In the genomic region with DNA sequence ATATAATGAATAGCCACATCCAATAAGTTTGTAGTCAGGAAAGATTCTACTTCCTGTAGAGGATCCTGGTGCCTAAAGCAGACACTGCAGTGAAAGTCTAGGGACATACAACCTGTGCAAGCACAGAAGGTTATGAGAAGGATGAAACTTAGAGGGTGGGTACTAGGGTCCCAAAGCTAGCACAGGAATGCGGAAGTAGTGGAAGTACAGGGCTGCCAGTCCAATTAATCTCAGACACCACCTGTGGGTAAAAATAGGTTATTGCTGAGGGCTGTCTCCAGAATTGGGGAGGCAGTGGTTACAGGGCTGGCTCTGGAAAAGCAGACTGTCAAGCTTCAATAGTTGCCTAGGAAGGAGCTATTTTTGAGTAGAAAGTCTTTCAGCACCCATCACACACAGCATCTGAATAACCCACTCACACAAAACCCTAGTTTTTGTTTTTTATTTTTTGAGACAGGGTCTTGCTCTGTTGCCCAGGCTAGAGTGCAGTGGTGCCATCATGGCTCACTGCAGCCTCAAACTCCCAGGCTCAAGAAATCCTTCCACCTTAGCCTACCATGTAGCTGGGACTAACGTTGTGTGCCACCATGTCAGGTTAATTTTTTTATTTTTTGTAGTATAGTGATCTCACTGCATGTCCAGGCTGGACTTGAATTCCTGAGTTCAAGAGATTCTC, we compare ENCODE assay signal across 9 cellular contexts. TPM values are rescaled to one million over a fixed set of nuclear protein-coding genes. Genes with fewer than 3 reads are reported as not detected.
DNase-seq lines count a peak whose midpoint lies in the region; ATAC-seq and TF ChIP-seq lines count a peak whose summit lies in the region.
"Had no signal": no experiment of that assay in that cellular context is flagged by ENCODE, and none has a peak within 500 bp of the region (broad histone marks: within the 10 kb centered on the region; RNA-seq: fewer than 3 reads in every experiment).

No MANE protein-coding gene starts in this region.

- POLR2A ChIA-PET in SK-N-SH (lab: Yijun Ruan, JAX), result no interaction called here

- H3K4me3 ChIP-seq in SK-N-SH (ENCODE audit: low read depth in 2 of 2, low read length in 1 of 2), result no peak overlapping the region
- H3K4me3 ChIP-seq in ascending aorta, result no peak overlapping the region
- H3K4me3 ChIP-seq in uterus, result no peak overlapping the region
- no peak overlapping the region for H3K4me3 ChIP-seq in gastrocnemius medialis

- peak; percentile 21; the same call in 1 of the 2 replicates for TF ChIP-seq RAD21 in SK-N-SH (IDR thresholded peaks at IDR 0.05; ENCODE audit: low read length)

- H3K36me3 ChIP-seq in SK-N-SH (replicated peaks in 1 of 2; ENCODE audit: control insufficient read depth in 1 of 2, insufficient read depth in 2 of 2, low read length in 1 of 2) (no peaks in the 10 kb centered on the region), ascending aorta (no peaks in the 10 kb centered on the region), uterus (no peaks in the 10 kb centered on the region), gastrocnemius medialis (no peaks in the 10 kb centered on the region)

- no peaks in the 10 kb centered on the region for H3K79me2 ChIP-seq in SK-N-SH (ENCODE audit: insufficient read depth)

- intact Hi-C loops in ascending aorta (cut with DNase I), result loop anchor here (5.0 kb wide), 3 partner anchors 54 to 196 kb away; a partner anchor contains a TSS
- intact Hi-C loops in uterus (cut with DNase I; ENCODE audit: low total_unique reads), result no loop called here
- intact Hi-C loops in gastrocnemius medialis (cut with DNase I; ENCODE audit: low total_unique reads), result loop anchor here (2.0 to 5.0 kb wide), 2 partner anchors 46 to 67 kb away; no protein-coding TSS in a partner anchor

- DNase-seq in GM10266 (ENCODE audit: extremely low spot score), result peak; percentile 21
- DNase-seq in SK-N-SH, result no peak
- DNase-seq in left kidney (ENCODE audit: low read depth, low spot score), result peak; percentile 29
- no peak for DNase-seq in DMS79 treated with DMSO at 0.1 percent for 48 hours (lab: John Stamatoyannopoulos, UW)
- DNase-seq in ascending aorta (ENCODE audit: low spot score in 2 of 2), result no peak
- no peak for DNase-seq in uterus
- DNase-seq in gastrocnemius medialis, result no peak
- DNase-seq: NCI-H226 had no signal

- peaks cover 10% of the 10 kb centered on the region for H3F3A ChIP-seq in SK-N-SH (replicated peaks; ENCODE audit: insufficient read depth)

- H3K9me2 ChIP-seq in SK-N-SH, result no peaks in the 10 kb centered on the region

- no peak for TF ChIP-seq EP300 in SK-N-SH (IDR thresholded peaks at IDR 0.05; ENCODE audit: borderline replicate concordance in 1 of 2, low read depth in 1 of 2, low read length in 1 of 2)

- CTCF ChIA-PET in SK-N-SH (lab: Yijun Ruan, JAX), result interaction anchor here (0.8 to 5.9 kb wide), 8 partner anchors 9 to 197 kb away, joined by 3 to 38 read pairs (median 4); no protein-coding TSS in a partner anchor

- H3K27ac ChIP-seq in SK-N-SH (ENCODE audit: low read depth in 2 of 2, low read length in 1 of 2), result no peak overlapping the region
- H3K27ac ChIP-seq in ascending aorta, result no peak overlapping the region
- no peak overlapping the region for H3K27ac ChIP-seq in uterus
- H3K27ac ChIP-seq in gastrocnemius medialis, result no peak overlapping the region

- no peaks in the 10 kb centered on the region for H4K20me1 ChIP-seq in SK-N-SH (ENCODE audit: insufficient read depth)

- no peaks in the 10 kb centered on the region; the same call in 1 of the 2 replicates for H3K9me3 ChIP-seq in SK-N-SH
- H3K9me3 ChIP-seq in ascending aorta, result no peaks in the 10 kb centered on the region
- no peaks in the 10 kb centered on the region for H3K9me3 ChIP-seq in uterus
- H3K9me3 ChIP-seq in gastrocnemius medialis, result no peaks in the 10 kb centered on the region

- WGBS in SK-N-SH (ENCODE audit: low lambda C conversion rate), result 59% methylated on average over 2 of the region's 2 CpGs

- no peaks in the 10 kb centered on the region for H3K27me3 ChIP-seq in SK-N-SH (ENCODE audit: insufficient read depth)
- no peaks in the 10 kb centered on the region for H3K27me3 ChIP-seq in ascending aorta
- H3K27me3 ChIP-seq in uterus, result no peaks in the 10 kb centered on the region
- no peaks in the 10 kb centered on the region for H3K27me3 ChIP-seq in gastrocnemius medialis

- in situ Hi-C loops in gastrocnemius medialis (cut with MboI; ENCODE audit: low sequenced_read_pairs in 4 of 4), result loop anchor here in 1 of 4 donors (10.0 kb wide), 1 partner anchor 67 kb away; no protein-coding TSS in a partner anchor

- peaks cover 0 to 5% of the 10 kb centered on the region in 2 experiments; a peak in 1 of 4 replicates for H3K4me1 ChIP-seq in SK-N-SH (ENCODE audit: control insufficient read depth in 1 of 2, insufficient read depth in 2 of 2, low read depth in 1 of 2, low read length in 1 of 2)
- no peaks in the 10 kb centered on the region for H3K4me1 ChIP-seq in ascending aorta
- no peaks in the 10 kb centered on the region for H3K4me1 ChIP-seq in uterus
- no peaks in the 10 kb centered on the region for H3K4me1 ChIP-seq in gastrocnemius medialis

- no peak overlapping the region for H3K4me2 ChIP-seq in SK-N-SH

- ATAC-seq in GM21786 (IDR thresholded peaks at IDR 0.05; ENCODE audit: unreplicated experiment) (peak; percentile 38), gastrocnemius medialis (no peak)

- TF ChIP-seq CTCF in GM10266 (IDR thresholded peaks at IDR 0.05; ENCODE audit: control insufficient read depth, insufficient read depth, low read depth, missing control alignments) (peak; percentile 45), SK-N-SH (IDR thresholded peaks at IDR 0.05) (peak; percentile 14; the same call in 1 of the 2 replicates), ascending aorta (IDR thresholded peaks at IDR 0.05) (peak in 1 of 3 experiments; percentile 6), uterus (IDR thresholded peaks at IDR 0.05) (no peak), gastrocnemius medialis (IDR thresholded peaks at IDR 0.05 in 4 of 5, conservative IDR thresholded peaks at IDR 0.05 in 1 of 5) (no peak)

- no peak overlapping the region for H3K9ac ChIP-seq in SK-N-SH

- no peak overlapping the region for H2AFZ ChIP-seq in SK-N-SH (ENCODE audit: low read depth)

- TF ChIP-seq POLR2A in uterus (IDR thresholded peaks at IDR 0.05) (no peak), gastrocnemius medialis (IDR thresholded peaks at IDR 0.05) (no peak)

TF ChIP-seq in SK-N-SH, 30 proteins besides CTCF, POLR2A, EP300 and RAD21:
- TF ChIP-seq EZH2phosphoT487 (IDR thresholded peaks at IDR 0.05; ENCODE audit: borderline replicate concordance, low read depth), result no peak
- no peak for TF ChIP-seq SMC3 (IDR thresholded peaks at IDR 0.05; ENCODE audit: low read depth, low read length)
- TF ChIP-seq, protein P1, sequence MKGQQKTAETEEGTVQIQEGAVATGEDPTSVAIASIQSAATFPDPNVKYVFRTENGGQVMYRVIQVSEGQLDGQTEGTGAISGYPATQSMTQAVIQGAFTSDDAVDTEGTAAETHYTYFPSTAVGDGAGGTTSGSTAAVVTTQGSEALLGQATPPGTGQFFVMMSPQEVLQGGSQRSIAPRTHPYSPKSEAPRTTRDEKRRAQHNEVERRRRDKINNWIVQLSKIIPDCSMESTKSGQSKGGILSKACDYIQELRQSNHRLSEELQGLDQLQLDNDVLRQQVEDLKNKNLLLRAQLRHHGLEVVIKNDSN (IDR thresholded peaks at IDR 0.05; ENCODE audit: borderline replicate concordance, low read depth), result no peak
- no peak for TF ChIP-seq MEF2A (IDR thresholded peaks at IDR 0.05; ENCODE audit: borderline replicate concordance, low read depth)
- TF ChIP-seq TEAD4 (IDR thresholded peaks at IDR 0.05; ENCODE audit: borderline replicate concordance, insufficient read depth), result no peak
- TF ChIP-seq NFIC (IDR thresholded peaks at IDR 0.05; ENCODE audit: borderline replicate concordance), result no peak
- TF ChIP-seq YY1 (IDR thresholded peaks at IDR 0.05; ENCODE audit: low read depth), result no peak
- TF ChIP-seq SIN3A (IDR thresholded peaks at IDR 0.05; ENCODE audit: borderline replicate concordance, low read depth, low read length), result no peak
- no peak for TF ChIP-seq TCF12 (IDR thresholded peaks at IDR 0.05)
- TF ChIP-seq RXRA (IDR thresholded peaks at IDR 0.05; ENCODE audit: borderline replicate concordance, low read depth), result no peak
- TF ChIP-seq FOSL2 (IDR thresholded peaks at IDR 0.05; ENCODE audit: borderline replicate concordance, low read depth), result no peak
- TF ChIP-seq FOXM1 (IDR thresholded peaks at IDR 0.05; ENCODE audit: low read depth), result no peak
- no peak for TF ChIP-seq FOXJ3 (CRISPR knock-in tag; IDR thresholded peaks at IDR 0.05)
- TF ChIP-seq, protein P2, sequence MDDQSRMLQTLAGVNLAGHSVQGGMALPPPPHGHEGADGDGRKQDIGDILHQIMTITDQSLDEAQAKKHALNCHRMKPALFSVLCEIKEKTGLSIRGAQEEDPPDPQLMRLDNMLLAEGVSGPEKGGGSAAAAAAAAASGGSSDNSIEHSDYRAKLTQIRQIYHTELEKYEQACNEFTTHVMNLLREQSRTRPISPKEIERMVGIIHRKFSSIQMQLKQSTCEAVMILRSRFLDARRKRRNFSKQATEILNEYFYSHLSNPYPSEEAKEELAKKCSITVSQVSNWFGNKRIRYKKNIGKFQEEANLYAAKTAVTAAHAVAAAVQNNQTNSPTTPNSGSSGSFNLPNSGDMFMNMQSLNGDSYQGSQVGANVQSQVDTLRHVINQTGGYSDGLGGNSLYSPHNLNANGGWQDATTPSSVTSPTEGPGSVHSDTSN (IDR thresholded peaks at IDR 0.05), result no peak
- TF ChIP-seq, protein P3, sequence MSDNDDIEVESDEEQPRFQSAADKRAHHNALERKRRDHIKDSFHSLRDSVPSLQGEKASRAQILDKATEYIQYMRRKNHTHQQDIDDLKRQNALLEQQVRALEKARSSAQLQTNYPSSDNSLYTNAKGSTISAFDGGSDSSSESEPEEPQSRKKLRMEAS (IDR thresholded peaks at IDR 0.05; ENCODE audit: low read depth), result no peak
- no peak for TF ChIP-seq TAF1 (IDR thresholded peaks at IDR 0.05; ENCODE audit: borderline replicate concordance, low read depth, low read length)
- no peak for TF ChIP-seq ELF1 (IDR thresholded peaks at IDR 0.05)
- no peak for TF ChIP-seq CHD2 (IDR thresholded peaks at IDR 0.05; ENCODE audit: low read length, partially characterized antibody)
- TF ChIP-seq POLR2AphosphoS5 (IDR thresholded peaks at IDR 0.05; ENCODE audit: low read depth, low read length), result no peak

RNA-seq across cellular contexts. Expression of a gene that starts 50.8 kb away (rescaled TPM):
- polyA plus RNA-seq in SK-N-SH (2012; rRNA removed), result 14.0 and 19.1 TPM in 2 replicates
- 16.8 and 17.6 TPM in 2 replicates for polyA plus RNA-seq in SK-N-SH (2012; cell fraction: cytosol; rRNA removed)
- polyA plus RNA-seq in SK-N-SH (2012; cell fraction: nucleus; rRNA removed), result 24.5 and 41.2 TPM in 2 replicates
- total RNA-seq in ascending aorta (20.3 TPM), uterus (100 to 1,000 TPM in 2 of 4 donors, 10 to 100 TPM in 2; 65.8 to 103 (median 86.0) TPM), gastrocnemius medialis (10 to 100 TPM; 22.1 to 41.4 (median 29.7) TPM)

RNA-seq across cellular contexts. Expression of a gene that starts 52.2 kb away (rescaled TPM):
- polyA plus RNA-seq in SK-N-SH (2012; rRNA removed), result 20.3 and 22.9 TPM in 2 replicates
- polyA plus RNA-seq in SK-N-SH (2012; cell fraction: cytosol; rRNA removed), result 26.7 and 33.6 TPM in 2 replicates
- 4.5 and 7.4 TPM in 2 replicates for polyA plus RNA-seq in SK-N-SH (2012; cell fraction: nucleus; rRNA removed)
- 2.8 TPM for total RNA-seq in ascending aorta
- 1 to 10 TPM in 2 of 4 donors, under 1 TPM in 1, not detected in 1; 0.29 to 9.0 (median 3.2) TPM for total RNA-seq in uterus
- total RNA-seq in gastrocnemius medialis, result under 1 TPM in 3 of 4 donors, not detected in 1; 0.29 to 0.65 (median 0.38) TPM

Comparison
In these comparisons a context has a peak if more than half of its experiments do, and no peak if none do; other contexts are left out.
1. DNase-seq: peak in GM10266 (single experiment) and left kidney (single experiment); none in SK-N-SH (single experiment), DMS79 treated with DMSO at 0.1 percent for 48 hours (single experiment), ascending aorta (0 of 2), uterus (0 of 2) and gastrocnemius medialis (0 of 2).
2. CTCF ChIP-seq: peak in GM10266 (single experiment) and SK-N-SH (single experiment); none in uterus (0 of 4) and gastrocnemius medialis (0 of 5).